In the genomic region with DNA sequence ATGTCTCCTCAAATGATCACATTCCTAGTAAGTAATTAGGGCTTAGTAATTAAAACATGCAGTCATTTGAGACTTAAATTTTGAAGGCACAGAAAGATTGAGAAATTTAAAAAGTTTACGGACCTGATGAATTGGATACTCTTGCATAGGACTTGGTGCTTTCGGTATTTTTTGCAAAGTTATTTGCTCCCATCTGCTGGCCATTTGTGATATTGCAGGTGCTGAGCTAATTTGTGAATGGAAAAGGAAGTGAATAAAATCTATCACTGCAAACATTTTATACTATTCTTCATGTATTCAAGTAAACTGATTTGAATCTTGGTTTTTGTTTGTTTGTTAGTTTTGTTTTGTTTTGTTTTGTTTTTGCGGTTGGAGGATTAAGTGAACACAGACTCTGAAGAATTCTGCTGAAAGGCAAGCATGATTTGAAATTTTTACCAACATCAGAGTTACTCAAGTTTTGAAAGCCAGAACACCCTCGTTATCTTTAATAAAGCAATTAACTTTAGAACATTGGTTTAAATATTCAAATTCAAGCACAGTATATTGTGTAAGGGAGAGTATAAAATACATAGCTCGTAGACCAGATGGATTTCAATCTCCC, we compare ENCODE assay signal across 9 cellular contexts.
DNase-seq lines count a peak whose midpoint lies in the region; ATAC-seq and TF ChIP-seq lines count a peak whose summit lies in the region.
"Had no signal": no experiment of that assay in that cellular context is flagged by ENCODE, and none has a peak within 500 bp of the region (broad histone marks: within the 10 kb centered on the region; RNA-seq: fewer than 3 reads in every experiment).

No MANE protein-coding gene starts in this region.

- H3K27me3 ChIP-seq in CD4-positive, alpha-beta T cell (ENCODE audit: control insufficient read depth, insufficient read depth, low read length): no peaks in the 10 kb centered on the region
- H3K27me3 ChIP-seq in H9 (ENCODE audit: insufficient read depth, low read length): no peaks in the 10 kb centered on the region
- H3K27me3 ChIP-seq in right atrium auricular region: no peaks in the 10 kb centered on the region

- H3K23ac ChIP-seq in H9 (ENCODE audit: insufficient read length, low read depth, low read length): no peak overlapping the region

- H2AK5ac ChIP-seq in H9 (ENCODE audit: insufficient read length, low read length): no peak overlapping the region

- H3K79me1 ChIP-seq in H9 (ENCODE audit: insufficient read depth, low read depth, low read length, poor library complexity, severe bottlenecking): no peaks in the 10 kb centered on the region

- H3K9me3 ChIP-seq in CD4-positive, alpha-beta T cell (ENCODE audit: control insufficient read depth, low read length): no peaks in the 10 kb centered on the region
- H3K9me3 ChIP-seq in H9 (ENCODE audit: control insufficient read depth, low read depth, low read length) (no peaks in the 10 kb centered on the region), right atrium auricular region (no peaks in the 10 kb centered on the region)

- no peak overlapping the region for H2BK20ac ChIP-seq in H9 (ENCODE audit: low read depth, low read length, poor library complexity, severe bottlenecking)

- H3K4me1 Mint-ChIP-seq in CD4-positive, alpha-beta T cell (ENCODE audit: low read depth): peaks cover 4% of the 10 kb centered on the region
- H3K4me1 Mint-ChIP-seq in H9: peaks cover 23 to 28% of the 10 kb centered on the region in 2 experiments

- CTCF ChIA-PET in CD4-positive, alpha-beta T cell (lab: Charles Lee): interaction anchor here (1.2 kb wide), 1 partner anchor 13 kb away, joined by 3 read pairs; no protein-coding TSS in a partner anchor

- peak overlapping the region; percentile 52 for H3K4me2 ChIP-seq in H9 (ENCODE audit: insufficient read depth, insufficient read length, low read length)

- no peak overlapping the region for H2BK12ac ChIP-seq in H9 (ENCODE audit: insufficient read length, low read depth, low read length)

- H3K9me3 Mint-ChIP-seq in CD4-positive, alpha-beta T cell: no peaks in the 10 kb centered on the region
- no peaks in the 10 kb centered on the region for H3K9me3 Mint-ChIP-seq in H9
- H3K9me3 Mint-ChIP-seq: T-helper 1 cell treated with Interleukin-12 subunit alpha and Interleukin-12 subunit beta and Interleukin-4 antibody, amounts not matched to agents 30 μg/mL and 1 μg/mL, for 36 hours had no signal

- no peak overlapping the region for H2BK5ac ChIP-seq in H9 (ENCODE audit: insufficient read length, low read length)

- H3T11ph ChIP-seq in H9 (ENCODE audit: low read length): no peak overlapping the region

- H2AFZ ChIP-seq in H9 (ENCODE audit: low read length): no peak overlapping the region

- H2BK120ac ChIP-seq in H9 (ENCODE audit: low read depth, low read length, poor library complexity, severe bottlenecking): no peak overlapping the region

- peaks cover 7% of the 10 kb centered on the region for H3K23me2 ChIP-seq in H9 (ENCODE audit: insufficient read length, low read depth, low read length, poor library complexity, severe bottlenecking)

- no peak overlapping the region for H3K4me3 Mint-ChIP-seq in CD4-positive, alpha-beta T cell
- peak overlapping the region; percentile 34 to 48; a peak in 1 of 5 replicates for H3K4me3 Mint-ChIP-seq in H9
- H3K4me3 Mint-ChIP-seq: T-helper 1 cell treated with Interleukin-12 subunit alpha and Interleukin-12 subunit beta and Interleukin-4 antibody, amounts not matched to agents 30 μg/mL and 1 μg/mL, for 36 hours had no signal

- H3K4ac ChIP-seq in H9 (ENCODE audit: low read depth, low read length): no peak overlapping the region

- no peak overlapping the region for H2BK15ac ChIP-seq in H9 (ENCODE audit: low read depth, low read length)

- H3K27ac Mint-ChIP-seq in CD4-positive, alpha-beta T cell: no peak overlapping the region
- 0 out of 7 replicates have a peak overlapping the region, but pooled peaks of 1 of the 3 experiments have one; percentile 60 for H3K27ac Mint-ChIP-seq in H9
- H3K27ac Mint-ChIP-seq: T-helper 1 cell treated with Interleukin-12 subunit alpha and Interleukin-12 subunit beta and Interleukin-4 antibody, amounts not matched to agents 30 μg/mL and 1 μg/mL, for 36 hours had no signal

- DNase-seq in CD4-positive, alpha-beta T cell: peak in 7 of 10 experiments; percentile 1 to 21 (median 3)
- DNase-seq in H9 (peak; percentile 48), NOMO-1 treated with DMSO at 0.1 percent for 48 hours (lab: John Stamatoyannopoulos, UW; ENCODE audit: unreplicated experiment) (peak; percentile 42), right atrium auricular region (ENCODE audit: low spot score) (peak; percentile 65), retinal pigment epithelial cell (ENCODE audit: low read depth) (no peak), NCI-H187 treated with DMSO at 0.1 percent for 48 hours (lab: John Stamatoyannopoulos, UW) (no peak)
- DNase-seq in activated naive CD4-positive, alpha-beta T cell treated with Interleukin-2 at 50 U/mL for 16 hours: peak; percentile 31

- intact Hi-C loops in CD4-positive, alpha-beta T cell (cut with DNase I, micrococcal nuclease): loop anchor here (5.0 kb wide), 2 partner anchors 51 to 1406 kb away; no protein-coding TSS in a partner anchor

- H3K27ac ChIP-seq in CD4-positive, alpha-beta T cell (ENCODE audit: low read depth, low read length): no peak overlapping the region
- H3K27ac ChIP-seq in H9 (ENCODE audit: insufficient read length, low read depth, low read length) (no peak overlapping the region), right atrium auricular region (no peak overlapping the region)

- H3K18ac ChIP-seq in H9 (ENCODE audit: insufficient read length, low read depth, low read length): no peak overlapping the region

- ATAC-seq in CD4-positive, alpha-beta T cell (ENCODE audit: poor library complexity): no peak
- ATAC-seq in GM21381 (IDR thresholded peaks at IDR 0.05; ENCODE audit: unreplicated experiment): no peak

- H3K4me1 ChIP-seq in H9 (ENCODE audit: insufficient read depth, low read length) (peaks cover 8% of the 10 kb centered on the region; the same call in 1 of the 2 replicates), right atrium auricular region (no peaks in the 10 kb centered on the region)

- peak; percentile 83 for TF ChIP-seq CTCF in CD4-positive, alpha-beta T cell (IDR thresholded peaks at IDR 0.05)
- peak; percentile 92 for TF ChIP-seq CTCF in H9 (conservative IDR thresholded peaks at IDR 0.05)
- TF ChIP-seq CTCF in right atrium auricular region (IDR thresholded peaks at IDR 0.05): peak; percentile 87 to 88
- peak; percentile 86 for TF ChIP-seq CTCF in retinal pigment epithelial cell (conservative IDR thresholded peaks at IDR 0.05; ENCODE audit: low read depth, low read length)

- H3K14ac ChIP-seq in H9 (ENCODE audit: insufficient read depth, low read length): no peak overlapping the region

- H4K20me1 ChIP-seq in H9 (ENCODE audit: control insufficient read depth, insufficient read depth, insufficient read length): no peaks in the 10 kb centered on the region

- no peak overlapping the region for H3K4me3 ChIP-seq in right atrium auricular region
- H3K4me3 ChIP-seq in retinal pigment epithelial cell (ENCODE audit: low read length): no peak overlapping the region

- H4K8ac ChIP-seq in H9 (replicated peaks; ENCODE audit: insufficient read length, low read depth, low read length): no peak overlapping the region

- H3K56ac ChIP-seq in H9 (ENCODE audit: insufficient read length, low read depth, low read length): no peak overlapping the region

- H3K9ac ChIP-seq in H9 (ENCODE audit: extremely low read depth, insufficient read length, low read length): no peak overlapping the region

- peaks cover 7% of the 10 kb centered on the region for H3K27me3 Mint-ChIP-seq in CD4-positive, alpha-beta T cell
- no peaks in the 10 kb centered on the region; the same call in 1 of the 2 replicates for H3K27me3 Mint-ChIP-seq in H9 (ENCODE audit: low read depth)

- POLR2A ChIA-PET in CD4-positive, alpha-beta T cell (lab: Charles Lee): no interaction called here

- H4K91ac ChIP-seq in H9 (ENCODE audit: insufficient read length, low read depth, low read length): no peak overlapping the region

- no peaks in the 10 kb centered on the region for H3K79me2 ChIP-seq in H9 (ENCODE audit: insufficient read depth, low read length)

- no CpG with 5 or more reads among the region's 5 CpGs for WGBS in H9 (ENCODE audit: extremely low coverage, insufficient read length, low lambda C conversion rate)

- no peaks in the 10 kb centered on the region for H3K36me3 Mint-ChIP-seq in CD4-positive, alpha-beta T cell (ENCODE audit: low read depth)
- no peaks in the 10 kb centered on the region for H3K36me3 Mint-ChIP-seq in H9 (ENCODE audit: insufficient read depth in 1 of 3, low read depth in 3 of 3)

- no peaks in the 10 kb centered on the region for H3K36me3 ChIP-seq in right atrium auricular region

- no peak overlapping the region for H4K5ac ChIP-seq in H9 (ENCODE audit: insufficient read length, low read depth, low read length)

Comparison
In these comparisons a context has a peak if more than half of its experiments do, and no peak if none do; other contexts are left out.
1. DNase-seq: peak in CD4-positive, alpha-beta T cell (7 of 10), H9 (single experiment), NOMO-1 treated with DMSO at 0.1 percent for 48 hours (single experiment), activated naive CD4-positive, alpha-beta T cell treated with Interleukin-2 at 50 U/mL for 16 hours (single experiment) and right atrium auricular region (single experiment); none in retinal pigment epithelial cell (single experiment) and NCI-H187 treated with DMSO at 0.1 percent for 48 hours (single experiment).
2. Peak in every context shown above with its lines, with median percentiles within 50 percentile points of each other: CTCF ChIP-seq.